23 cellular contexts compared by ENCODE assay signal in the genomic region with DNA sequence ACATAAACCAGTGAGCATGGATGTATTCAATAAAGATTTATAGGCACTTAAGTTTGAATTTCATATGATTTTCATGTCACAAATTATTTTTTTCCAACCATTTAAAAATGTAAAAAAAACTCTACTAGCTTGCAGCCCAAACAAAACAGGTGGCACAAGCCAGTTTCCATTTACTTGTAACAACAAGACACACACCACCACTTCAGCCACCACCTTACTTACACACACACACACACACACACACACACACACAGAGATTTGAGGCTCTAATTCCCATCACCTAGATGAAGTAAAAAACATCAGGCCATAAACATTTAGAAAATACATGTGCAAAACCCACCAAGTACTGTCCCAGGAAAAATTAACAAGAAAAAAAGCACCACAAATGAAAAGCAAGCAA. TPM values are rescaled to one million over a fixed set of nuclear protein-coding genes. Genes with fewer than 3 reads are reported as not detected.
DNase-seq lines count a peak whose midpoint lies in the region; ATAC-seq and TF ChIP-seq lines count a peak whose summit lies in the region.
"Had no signal": no experiment of that assay in that cellular context is flagged by ENCODE, and none has a peak within 500 bp of the region (broad histone marks: within the 10 kb centered on the region; RNA-seq: fewer than 3 reads in every experiment).

No MANE protein-coding gene starts in this region.

- no peak overlapping the region for H2AFZ ChIP-seq in Karpas-422 (ENCODE audit: low read length)
- H2AFZ ChIP-seq in SU-DHL-6 (ENCODE audit: low read depth, low read length, severe bottlenecking) = no peak overlapping the region
- H2AFZ ChIP-seq in neural progenitor cell (replicated peaks) = no peak overlapping the region
- H2AFZ ChIP-seq: GM23338 had no signal

- H3K27ac Mint-ChIP-seq in Caco-2 (ENCODE audit: unreplicated experiment) (peak overlapping the region; percentile 49), neural progenitor cell (peak overlapping the region; percentile 32)
- H3K27ac Mint-ChIP-seq in stimulated activated naive B cell treated with anti-CD40 and anti-IgM and Interleukin-4, amounts not matched to agents 10 μg/mL and 1 μg/mL and 100 μg/mL, for 72 hours = no peak overlapping the region
- H3K27ac Mint-ChIP-seq: CD4-positive, alpha-beta T cell; GM23338; H9; HFFc6 had no signal

- H3K79me2 ChIP-seq in Karpas-422 (ENCODE audit: low read length) (peaks cover 78% of the 10 kb centered on the region), SU-DHL-6 (ENCODE audit: insufficient read depth, low read length) (peaks cover 71% of the 10 kb centered on the region), neural progenitor cell (ENCODE audit: low read depth) (no peaks in the 10 kb centered on the region)

- ATAC-seq in esophagus mucosa = no peak
- ATAC-seq in stimulated activated naive B cell treated with anti-CD40 and anti-IgM and Interleukin-4, amounts not matched to agents 10 μg/mL and 1 μg/mL and 100 μg/mL, for 72 hours (replicated peaks) = no peak
- ATAC-seq: A549, GM23338, HCT116 had no signal

- H3K4me3 Mint-ChIP-seq in Caco-2 (ENCODE audit: unreplicated experiment) (peak overlapping the region; percentile 10), neural progenitor cell (no peak overlapping the region)
- H3K4me3 Mint-ChIP-seq in stimulated activated naive B cell treated with anti-CD40 and anti-IgM and Interleukin-4, amounts not matched to agents 10 μg/mL and 1 μg/mL and 100 μg/mL, for 72 hours = no peak overlapping the region
- H3K4me3 Mint-ChIP-seq: CD14-positive monocyte; CD4-positive, alpha-beta T cell; CD8-positive, alpha-beta memory T cell; GM23338; H9; HFFc6 had no signal

- no peaks in the 10 kb centered on the region for H3K9me3 ChIP-seq in Caco-2
- H3K9me3 ChIP-seq in Karpas-422 (ENCODE audit: low read length) = no peaks in the 10 kb centered on the region
- no peaks in the 10 kb centered on the region for H3K9me3 ChIP-seq in SU-DHL-6 (ENCODE audit: insufficient read depth, low read length)
- H3K9me3 ChIP-seq in neural progenitor cell (ENCODE audit: low read depth) = no peaks in the 10 kb centered on the region
- H3K9me3 ChIP-seq: A549, BE2C had no signal

- CTCF ChIA-PET in Caco-2 (lab: Charles Lee) = interaction anchor here (0.6 to 1.2 kb wide), 2 partner anchors 16 to 64 kb away, joined by 3 to 8 read pairs; no protein-coding TSS in a partner anchor

- H3K27me3 ChIP-seq in Caco-2 (replicated peaks; ENCODE audit: control insufficient read depth, insufficient read depth, low read length) (no peaks in the 10 kb centered on the region), Karpas-422 (ENCODE audit: low read length) (no peaks in the 10 kb centered on the region), SU-DHL-6 (ENCODE audit: low read length) (no peaks in the 10 kb centered on the region), neural progenitor cell (no peaks in the 10 kb centered on the region)
- H3K27me3 ChIP-seq: BE2C; BLaER1 treated with 17β-estradiol and CSF1 and Interleukin-3, amounts not matched to agents 10 nM and 100 nM had no signal

- H3K4me2 ChIP-seq in Karpas-422 (ENCODE audit: low read depth, low read length, poor library complexity, severe bottlenecking) (no peak overlapping the region), SU-DHL-6 (ENCODE audit: low read depth, low read length, poor library complexity, severe bottlenecking) (no peak overlapping the region), neural progenitor cell (no peak overlapping the region)
- H3K4me2 ChIP-seq: A549; BLaER1 treated with 17β-estradiol and CSF1 and Interleukin-3, amounts not matched to agents 10 nM and 100 nM; GM23338 had no signal

- H3K36me3 Mint-ChIP-seq in Caco-2 (ENCODE audit: insufficient read depth, unreplicated experiment) = peaks cover 20% of the 10 kb centered on the region
- peaks cover 7% of the 10 kb centered on the region for H3K36me3 Mint-ChIP-seq in neural progenitor cell
- peaks cover 12 to 21% of the 10 kb centered on the region in 2 donors for H3K36me3 Mint-ChIP-seq in stimulated activated naive B cell treated with anti-CD40 and anti-IgM and Interleukin-4, amounts not matched to agents 10 μg/mL and 1 μg/mL and 100 μg/mL, for 72 hours

- no peaks in the 10 kb centered on the region for H3K9me2 ChIP-seq in Karpas-422 (replicated peaks; ENCODE audit: insufficient read depth, low read length)
- no peaks in the 10 kb centered on the region for H3K9me2 ChIP-seq in SU-DHL-6 (replicated peaks; ENCODE audit: insufficient read depth, low read length)

- H3K36me3 ChIP-seq in Caco-2 (ENCODE audit: control insufficient read depth, insufficient read depth, low read length) = no peaks in the 10 kb centered on the region; the same call in 1 of the 2 replicates
- peaks cover 15% of the 10 kb centered on the region; the same call in 1 of the 2 replicates for H3K36me3 ChIP-seq in Karpas-422 (ENCODE audit: insufficient read depth, low read length)
- peaks cover 8% of the 10 kb centered on the region; the same call in 1 of the 2 replicates for H3K36me3 ChIP-seq in SU-DHL-6 (ENCODE audit: low read length)
- no peaks in the 10 kb centered on the region for H3K36me3 ChIP-seq in neural progenitor cell

- H3K27me3 Mint-ChIP-seq in Caco-2 (ENCODE audit: insufficient read depth, unreplicated experiment) (no peaks in the 10 kb centered on the region), neural progenitor cell (ENCODE audit: insufficient read depth, low read depth) (no peaks in the 10 kb centered on the region)
- no peaks in the 10 kb centered on the region for H3K27me3 Mint-ChIP-seq in stimulated activated naive B cell treated with anti-CD40 and anti-IgM and Interleukin-4, amounts not matched to agents 10 μg/mL and 1 μg/mL and 100 μg/mL, for 72 hours
- H3K27me3 Mint-ChIP-seq: CD4-positive, alpha-beta T cell; CD8-positive, alpha-beta memory T cell had no signal

- intact Hi-C loops in Caco-2 (cut with micrococcal nuclease; ENCODE audit: unreplicated experiment) = no loop called here

- H4K20me1 ChIP-seq in Karpas-422 (ENCODE audit: insufficient read depth, low read depth, low read length) (no peaks in the 10 kb centered on the region), SU-DHL-6 (ENCODE audit: low read depth, low read length) (no peaks in the 10 kb centered on the region), neural progenitor cell (ENCODE audit: low read depth) (no peaks in the 10 kb centered on the region)

- H3K4me1 ChIP-seq in Caco-2 = peaks cover 15% of the 10 kb centered on the region
- H3K4me1 ChIP-seq in Karpas-422 (ENCODE audit: low read length) = peaks cover 38% of the 10 kb centered on the region
- no peaks in the 10 kb centered on the region for H3K4me1 ChIP-seq in neural progenitor cell
- H3K4me1 ChIP-seq: A549; BE2C; BLaER1 treated with 17β-estradiol and CSF1 and Interleukin-3, amounts not matched to agents 10 nM and 100 nM had no signal

- H3K27ac ChIP-seq in Karpas-422 (ENCODE audit: low read length) (peak overlapping the region; percentile 53), SU-DHL-6 (ENCODE audit: low read depth, low read length) (peak overlapping the region; percentile 37; the same call in 1 of the 2 replicates), neural progenitor cell (no peak overlapping the region)
- H3K27ac ChIP-seq: A549; BLaER1 treated with 17β-estradiol and CSF1 and Interleukin-3, amounts not matched to agents 10 nM and 100 nM had no signal

- no peak for DNase-seq in Caco-2
- no peak for DNase-seq in Karpas-422
- no peak for DNase-seq in neural progenitor cell (ENCODE audit: low spot score)
- no peak for DNase-seq in NCI-H128 (lab: John Stamatoyannopoulos, UW; ENCODE audit: unreplicated experiment)
- DNase-seq in stimulated activated naive B cell treated with anti-CD40 and anti-IgM and Interleukin-4, amounts not matched to agents 10 μg/mL and 1 μg/mL and 100 μg/mL, for 72 hours = no peak
- DNase-seq: 8988T; ACHN; AML-193; BE2C; Calu3; CD4-positive, alpha-beta T cell; CD8-positive, alpha-beta memory T cell; DMS153; DND-41; H9; HFFc6 had no signal

- POLR2A ChIA-PET in Caco-2 (lab: Charles Lee) = interaction anchor here (1.3 kb wide), 1 partner anchor 25 kb away, joined by 7 read pairs; the partner anchor contains the start of genes MYO9A and SENP8

- no peaks in the 10 kb centered on the region for H3K9me3 Mint-ChIP-seq in Caco-2 (ENCODE audit: unreplicated experiment)
- peaks cover 5% of the 10 kb centered on the region for H3K9me3 Mint-ChIP-seq in neural progenitor cell
- H3K9me3 Mint-ChIP-seq in stimulated activated naive B cell treated with anti-CD40 and anti-IgM and Interleukin-4, amounts not matched to agents 10 μg/mL and 1 μg/mL and 100 μg/mL, for 72 hours = peaks cover 0 to 1% of the 10 kb centered on the region in 2 donors
- H3K9me3 Mint-ChIP-seq: CD4-positive, alpha-beta T cell; CD8-positive, alpha-beta memory T cell; HFFc6 had no signal

- H3K4me1 Mint-ChIP-seq in Caco-2 (ENCODE audit: low read depth, unreplicated experiment) (peaks cover 34% of the 10 kb centered on the region), neural progenitor cell (no peaks in the 10 kb centered on the region)
- peaks cover 0 to 4% of the 10 kb centered on the region in 2 donors for H3K4me1 Mint-ChIP-seq in stimulated activated naive B cell treated with anti-CD40 and anti-IgM and Interleukin-4, amounts not matched to agents 10 μg/mL and 1 μg/mL and 100 μg/mL, for 72 hours
- H3K4me1 Mint-ChIP-seq: GM23338, H9 had no signal

- BruUV-seq in Caco-2 (replicated peaks; lab: Mats Ljungman, UMichigan) = no TSS peak

- H3K4me3 ChIP-seq in Caco-2 (ENCODE audit: low read depth, low read length) (no peak overlapping the region), Karpas-422 (ENCODE audit: low read length) (no peak overlapping the region), SU-DHL-6 (ENCODE audit: insufficient read depth, low read length, poor library complexity, severe bottlenecking) (no peak overlapping the region), neural progenitor cell (no peak overlapping the region)
- H3K4me3 ChIP-seq: A549; BLaER1 treated with 17β-estradiol and CSF1 and Interleukin-3, amounts not matched to agents 10 nM and 100 nM; GM23338 had no signal

- H3F3A ChIP-seq in SU-DHL-6 (ENCODE audit: insufficient read depth) (peaks cover 7% of the 10 kb centered on the region; the same call in 1 of the 2 replicates), neural progenitor cell (ENCODE audit: low read depth) (no peaks in the 10 kb centered on the region)

- TF ChIP-seq CTCF in Caco-2 (IDR thresholded peaks at IDR 0.05; ENCODE audit: insufficient read depth in 1 of 2, low read depth in 1 of 2, low read length in 1 of 2, severe bottlenecking in 1 of 2, unreplicated experiment in 1 of 2) (no peak), SU-DHL-6 (IDR thresholded peaks at IDR 0.05; ENCODE audit: insufficient read depth, low read length, poor library complexity, severe bottlenecking) (no peak), neural progenitor cell (IDR thresholded peaks at IDR 0.05) (no peak)

- H3K9ac ChIP-seq in Karpas-422 (ENCODE audit: low read length) = no peak overlapping the region
- no peak overlapping the region for H3K9ac ChIP-seq in SU-DHL-6 (ENCODE audit: low read length)
- no peak overlapping the region for H3K9ac ChIP-seq in neural progenitor cell
- H3K9ac ChIP-seq: BLaER1 treated with 17β-estradiol and CSF1 and Interleukin-3, amounts not matched to agents 10 nM and 100 nM had no signal

RNA-seq across cellular contexts. Expression of gene MYO9A, which starts 25.3 kb away (rescaled TPM):
- 71.9 and 76.0 TPM in 2 replicates for total RNA-seq in Caco-2 (2022)
- 78.5 and 142 TPM in 2 replicates for total RNA-seq in Karpas-422 (2014; rRNA removed; shearing (Covaris generic); ENCODE audit: low replicate concordance)
- total RNA-seq in neural progenitor cell (ENCODE audit: low replicate concordance) = 19.6 and 38.5 TPM in 2 replicates
- total RNA-seq in esophagus mucosa = 23.1 TPM

RNA-seq across cellular contexts. Expression of gene SENP8, which starts 25.5 kb away (rescaled TPM):
- 2.0 and 3.4 TPM in 2 replicates for total RNA-seq in Caco-2 (2022)
- 1.0 and 6.8 TPM in 2 replicates for total RNA-seq in Karpas-422 (2014; rRNA removed; shearing (Covaris generic); ENCODE audit: low replicate concordance)
- total RNA-seq in neural progenitor cell (ENCODE audit: low replicate concordance) = 9.0 and 13.5 TPM in 2 replicates
- total RNA-seq in esophagus mucosa = 1.8 TPM
